ENCODE assay signal across 7 cellular contexts in the genomic region with DNA sequence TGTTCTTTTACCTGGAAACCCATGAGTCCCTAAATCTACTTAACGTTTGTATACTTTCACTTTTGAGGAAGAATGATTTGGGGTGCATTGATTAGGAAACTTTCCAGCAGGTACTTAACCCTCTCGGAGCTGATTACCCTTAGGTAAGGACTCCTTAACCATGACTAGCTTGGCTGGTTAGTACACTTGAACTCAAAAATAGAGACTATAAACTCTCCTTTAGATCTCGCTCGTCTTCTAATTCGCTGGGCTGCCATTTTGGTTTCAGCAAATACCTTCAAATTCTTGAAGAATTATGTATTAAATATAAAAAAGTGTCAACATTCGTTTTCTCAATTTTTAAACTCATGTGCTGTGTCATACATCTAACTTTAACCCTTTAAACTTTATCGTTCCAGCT. TPM values are rescaled to one million over a fixed set of nuclear protein-coding genes. Genes with fewer than 3 reads are reported as not detected.
DNase-seq lines count a peak whose midpoint lies in the region; ATAC-seq and TF ChIP-seq lines count a peak whose summit lies in the region.

No MANE protein-coding gene starts in this region.

- H3K9me2 ChIP-seq in SU-DHL-6 (replicated peaks; ENCODE audit: insufficient read depth, low read length) = no peaks in the 10 kb centered on the region

- no peak for TF ChIP-seq CTCF in SU-DHL-6 (IDR thresholded peaks at IDR 0.05; ENCODE audit: insufficient read depth, low read length, poor library complexity, severe bottlenecking)
- no peak for TF ChIP-seq CTCF in fibroblast of the aortic adventitia (IDR thresholded peaks at IDR 0.05; ENCODE audit: insufficient read depth, low read length)

- no peaks in the 10 kb centered on the region for H3K27me3 ChIP-seq in HAP-1 (ENCODE audit: low read depth)
- no peaks in the 10 kb centered on the region for H3K27me3 ChIP-seq in SU-DHL-6 (ENCODE audit: low read length)
- H3K27me3 ChIP-seq in skeletal muscle tissue (ENCODE audit: control insufficient read depth in 3 of 3, insufficient read depth in 3 of 3, low read length in 3 of 3) = no peaks in the 10 kb centered on the region

- H4K20me1 ChIP-seq in SU-DHL-6 (ENCODE audit: low read depth, low read length) = 0 out of 2 replicates have a peak, but pooled peaks cover 8% of the 10 kb centered on the region

- peaks cover 4% of the 10 kb centered on the region; the same call in 1 of the 2 replicates for H3F3A ChIP-seq in SU-DHL-6 (ENCODE audit: insufficient read depth)

- in situ Hi-C loops in HAP-1 (cut with MboI; ENCODE audit: low sequenced_read_pairs) = loop anchor here (10.0 kb wide), 1 partner anchor 62 kb away; no protein-coding TSS in a partner anchor

- H3K4me1 ChIP-seq in HAP-1 (peaks cover 27% of the 10 kb centered on the region), skeletal muscle tissue (ENCODE audit: control insufficient read depth in 3 of 3, insufficient read depth in 3 of 3, low read length in 3 of 3) (peaks cover 2 to 9% (median 3%) of the 10 kb centered on the region in 3 donors)

- H3K36me3 ChIP-seq in HAP-1 (replicated peaks) (peaks cover 31% of the 10 kb centered on the region), SU-DHL-6 (ENCODE audit: low read length) (0 out of 2 replicates have a peak, but pooled peaks cover 2% of the 10 kb centered on the region), skeletal muscle tissue (ENCODE audit: control insufficient read depth in 3 of 3, insufficient read depth in 3 of 3, low read length in 3 of 3) (no peaks in the 10 kb centered on the region)

- H3K79me2 ChIP-seq in SU-DHL-6 (ENCODE audit: insufficient read depth, low read length) = peaks cover 69% of the 10 kb centered on the region

- no peak for ATAC-seq in HG02884 (IDR thresholded peaks at IDR 0.05; ENCODE audit: unreplicated experiment)

- peak overlapping the region; percentile 92 for H3K4me3 ChIP-seq in HAP-1
- peak overlapping the region; percentile 94 for H3K4me3 ChIP-seq in SU-DHL-6 (ENCODE audit: insufficient read depth, low read length, poor library complexity, severe bottlenecking)
- H3K4me3 ChIP-seq in fibroblast of the aortic adventitia (ENCODE audit: low read depth, low read length) = peak overlapping the region; percentile 88
- peak overlapping the region; percentile 80 to 93 (median 83) for H3K4me3 ChIP-seq in skeletal muscle tissue (ENCODE audit: low read length in 3 of 3)

- H3K27ac ChIP-seq in SU-DHL-6 (ENCODE audit: low read depth, low read length) (peak overlapping the region; percentile 95; the same call in 1 of the 2 replicates), skeletal muscle tissue (ENCODE audit: low read depth, low read length) (peak overlapping the region; percentile 100)

- H3K9me3 ChIP-seq in HAP-1 (no peaks in the 10 kb centered on the region), SU-DHL-6 (ENCODE audit: insufficient read depth, low read length) (no peaks in the 10 kb centered on the region), skeletal muscle tissue (ENCODE audit: control insufficient read depth in 3 of 3, low read length in 3 of 3) (no peaks in the 10 kb centered on the region)

- no peak for DNase-seq in HAP-1 (ENCODE audit: low spot score in 2 of 2)
- no peak for DNase-seq in fibroblast of the aortic adventitia (ENCODE audit: low read depth)
- no peak for DNase-seq in AML-193 (lab: John Stamatoyannopoulos, UW)
- DNase-seq in NK-92 treated with Interleukin-12 subunit alpha and Interleukin-12 subunit beta, amount 100 ng/mL, for 24 hours (lab: John Stamatoyannopoulos, UW) = no peak

- peak overlapping the region; percentile 69 for H3K4me2 ChIP-seq in SU-DHL-6 (ENCODE audit: low read depth, low read length, poor library complexity, severe bottlenecking)

- H3K9ac ChIP-seq in SU-DHL-6 (ENCODE audit: low read length) (peak overlapping the region; percentile 97), skeletal muscle tissue (ENCODE audit: low read depth in 1 of 3, low read length in 3 of 3) (peak overlapping the region; percentile 89 to 97 (median 94))

- H2AFZ ChIP-seq in SU-DHL-6 (ENCODE audit: low read depth, low read length, severe bottlenecking) = no peak overlapping the region

RNA-seq across cellular contexts. Expression of gene USP9X, which starts 2.0 kb away (rescaled TPM):
- total RNA-seq in fibroblast of the aortic adventitia (ENCODE audit: low replicate concordance) (99.1 and 102 TPM in 2 replicates), skeletal muscle tissue (147 TPM)
